In genomic region chr2:237473474-237474453, GRCh38 we compare ENCODE assay signal across 8 cellular contexts. TPM values are rescaled to one million over a fixed set of nuclear protein-coding genes. Genes with fewer than 3 reads are reported as not detected.
DNase-seq lines count a peak whose midpoint lies in the region; ATAC-seq, FAIRE-seq and TF ChIP-seq lines count a peak whose summit lies in the region.

No MANE protein-coding gene starts in this region.

- TF ChIP-seq CTCF in HepG2 (CRISPR knock-in tag; IDR thresholded peaks at IDR 0.05) (no peak), transverse colon (IDR thresholded peaks at IDR 0.05) (no peak), Caco-2 (IDR thresholded peaks at IDR 0.05; ENCODE audit: insufficient read depth in 1 of 2, low read depth in 1 of 2, low read length in 1 of 2, severe bottlenecking in 1 of 2, unreplicated experiment in 1 of 2) (no peak)

- H3K27me3 Mint-ChIP-seq in activated naive CD4-positive, alpha-beta T cell treated with anti-CD3 and anti-CD28 coated beads, Interleukin-2, amount 50 U/mL, for 24 hours: peaks cover 8% of the 10 kb centered on the region
- peaks cover 10% of the 10 kb centered on the region for H3K27me3 Mint-ChIP-seq in activated naive CD4-positive, alpha-beta T cell treated with anti-CD3 and anti-CD28 coated beads for 36 hours (ENCODE audit: low read depth)
- peaks cover 22% of the 10 kb centered on the region for H3K27me3 Mint-ChIP-seq in activated T-cell treated with anti-CD3 and anti-CD28 coated beads, Interleukin-2, amount 50 U/mL, for 72 hours (ENCODE audit: low read depth)
- H3K27me3 Mint-ChIP-seq in Caco-2 (ENCODE audit: insufficient read depth, unreplicated experiment): no peaks in the 10 kb centered on the region

- H3K27me3 ChIP-seq in HepG2 (ENCODE audit: control insufficient read depth in 1 of 2, insufficient read depth in 2 of 2, low read length in 2 of 2): peaks cover 0 to 31% of the 10 kb centered on the region in 2 experiments; a peak in 3 of 5 replicates
- H3K27me3 ChIP-seq in transverse colon: no peaks in the 10 kb centered on the region
- H3K27me3 ChIP-seq in Caco-2 (replicated peaks; ENCODE audit: control insufficient read depth, insufficient read depth, low read length): no peaks in the 10 kb centered on the region

- no peak for FAIRE-seq in HepG2 (lab: Jason Lieb, UNC)

- TF ChIP-seq RAD21 in HepG2 (CRISPR knock-in tag; IDR thresholded peaks at IDR 0.05): no peak

- H3K36me3 ChIP-seq in HepG2 (replicated peaks in 1 of 2; ENCODE audit: control insufficient read depth in 1 of 2, insufficient read depth in 2 of 2, low read length in 2 of 2) (no peaks in the 10 kb centered on the region), transverse colon (no peaks in the 10 kb centered on the region), Caco-2 (ENCODE audit: control insufficient read depth, insufficient read depth, low read length) (no peaks in the 10 kb centered on the region)

- H4K20me1 ChIP-seq in HepG2 (ENCODE audit: insufficient read depth, low read length): no peaks in the 10 kb centered on the region

- ATAC-seq in activated T-cell treated with anti-CD3 and anti-CD28 coated beads, Interleukin-2, amount 50 U/mL, for 72 hours (replicated peaks in 1 of 2): no peak
- ATAC-seq in HepG2: no peak

- in situ Hi-C loops in HepG2 (cut with HindIII; ENCODE audit: extremely low pct_ligation_motif_present, low pct_unique_long_range_greater_than_20kb) (no loop called here), transverse colon (cut with MboI; ENCODE audit: low pct_ligation_motif_present in 1 of 4, low pct_unique_long_range_greater_than_20kb in 1 of 4, low sequenced_read_pairs in 3 of 4) (no loop called here)

- no TSS peak for BruUV-seq in HepG2 (replicated peaks; lab: Mats Ljungman, UMichigan)
- BruUV-seq in Caco-2 (replicated peaks; lab: Mats Ljungman, UMichigan): no TSS peak

- peak overlapping the region; percentile 89 for H3K4me2 ChIP-seq in HepG2 (ENCODE audit: low read depth, low read length)

- H3K9me3 ChIP-seq in HepG2 (ENCODE audit: low read length): no peaks in the 10 kb centered on the region
- no peaks in the 10 kb centered on the region for H3K9me3 ChIP-seq in transverse colon
- no peaks in the 10 kb centered on the region for H3K9me3 ChIP-seq in Caco-2

- H3K27ac ChIP-seq in HepG2 (ENCODE audit: extremely low read length, insufficient read depth, low read length) (no peak overlapping the region), transverse colon (peak overlapping the region; percentile 90 to 96 (median 94))

- peak overlapping the region; percentile 46 for H3K27ac Mint-ChIP-seq in activated naive CD4-positive, alpha-beta T cell treated with anti-CD3 and anti-CD28 coated beads, Interleukin-2, amount 50 U/mL, for 24 hours
- H3K27ac Mint-ChIP-seq in activated naive CD4-positive, alpha-beta T cell treated with anti-CD3 and anti-CD28 coated beads for 36 hours: no peak overlapping the region
- H3K27ac Mint-ChIP-seq in activated T-cell treated with anti-CD3 and anti-CD28 coated beads, Interleukin-2, amount 50 U/mL, for 72 hours: no peak overlapping the region
- H3K27ac Mint-ChIP-seq in Caco-2 (ENCODE audit: unreplicated experiment): no peak overlapping the region

- H3K79me2 ChIP-seq in HepG2 (ENCODE audit: insufficient read depth, low read length): no peaks in the 10 kb centered on the region

- peaks cover 15% of the 10 kb centered on the region for H3K4me1 ChIP-seq in HepG2 (ENCODE audit: insufficient read depth, low read length)
- H3K4me1 ChIP-seq in transverse colon: peaks cover 4 to 19% (median 14%) of the 10 kb centered on the region in 4 donors
- 0 out of 2 replicates have a peak, but pooled peaks cover 7% of the 10 kb centered on the region for H3K4me1 ChIP-seq in Caco-2

- H3K4me3 Mint-ChIP-seq in activated naive CD4-positive, alpha-beta T cell treated with anti-CD3 and anti-CD28 coated beads, Interleukin-2, amount 50 U/mL, for 24 hours: peak overlapping the region; percentile 66
- H3K4me3 Mint-ChIP-seq in activated naive CD4-positive, alpha-beta T cell treated with anti-CD3 and anti-CD28 coated beads for 36 hours: no peak overlapping the region
- peak overlapping the region; percentile 13 to 89 for H3K4me3 Mint-ChIP-seq in activated T-cell treated with anti-CD3 and anti-CD28 coated beads, Interleukin-2, amount 50 U/mL, for 72 hours
- no peak overlapping the region for H3K4me3 Mint-ChIP-seq in Caco-2 (ENCODE audit: unreplicated experiment)

- H3K4me3 ChIP-seq in HepG2 (replicated peaks in 1 of 3; ENCODE audit: insufficient read depth in 1 of 3, low read depth in 2 of 3, low read length in 3 of 3) (peak overlapping the region in 1 of 3 experiments; percentile 92; a peak in 1 of 6 replicates), transverse colon (no peak overlapping the region), Caco-2 (ENCODE audit: low read depth, low read length) (no peak overlapping the region)

- CTCF ChIA-PET in activated naive CD4-positive, alpha-beta T cell treated with anti-CD3 and anti-CD28 coated beads for 36 hours (lab: Charles Lee): interaction anchor here (1.2 to 6.6 kb wide), 6 partner anchors 32 to 319 kb away, joined by 4 to 125 read pairs (median 6); no protein-coding TSS in a partner anchor
- CTCF ChIA-PET in HepG2 (lab: Yijun Ruan, JAX; ENCODE audit: low intra/inter-chr PET ratio, low total read pairs): interaction anchor here (2.7 kb wide), 1 partner anchor 99 kb away, joined by 31 read pairs; no protein-coding TSS in a partner anchor
- CTCF ChIA-PET in Caco-2 (lab: Charles Lee): interaction anchor here (1.1 to 1.2 kb wide), 2 partner anchors 39 to 98 kb away, joined by 3 to 7 read pairs; no protein-coding TSS in a partner anchor

- no peak for TF ChIP-seq EP300 in HepG2 (IDR thresholded peaks at IDR 0.05; ENCODE audit: low read depth in 2 of 2, low read length in 2 of 2)
- no peak for TF ChIP-seq EP300 in HepG2 (CRISPR knock-in tag; IDR thresholded peaks at IDR 0.05; ENCODE audit: borderline replicate concordance)
- no peak for TF ChIP-seq EP300 in transverse colon (IDR thresholded peaks at IDR 0.05; ENCODE audit: low read depth)

- intact Hi-C loops in activated naive CD4-positive, alpha-beta T cell treated with anti-CD3 and anti-CD28 coated beads for 36 hours (cut with micrococcal nuclease): no loop called here
- intact Hi-C loops in HepG2 (cut with micrococcal nuclease; ENCODE audit: unreplicated experiment): loop anchor here (2.0 kb wide), 1 partner anchor 39 kb away; no protein-coding TSS in a partner anchor
- intact Hi-C loops in transverse colon (cut with DNase I; ENCODE audit: low total_unique reads): loop anchor here (5.0 to 10.0 kb wide), 2 partner anchors 51 to 349 kb away; no protein-coding TSS in a partner anchor
- intact Hi-C loops in Caco-2 (cut with micrococcal nuclease; ENCODE audit: unreplicated experiment): loop anchor here (5.0 kb wide), 1 partner anchor 39 kb away; no protein-coding TSS in a partner anchor

- WGBS in HepG2 (ENCODE audit: low lambda C conversion rate): 74% methylated on average over 22 of the region's 22 CpGs
- 84 to 91% methylated on average over 7 to 22 of the region's 22 CpGs for WGBS in transverse colon (ENCODE audit: low coverage in 1 of 2), 2 donors

- DNase-seq in activated naive CD4-positive, alpha-beta T cell treated with anti-CD3 and anti-CD28 coated beads for 36 hours: no peak
- DNase-seq in activated T-cell treated with anti-CD3 and anti-CD28 coated beads, Interleukin-2, amount 50 U/mL, for 72 hours: no peak
- DNase-seq in HepG2 (ENCODE audit: low spot score) (no peak), transverse colon (no peak), retina (no peak), NCI-H446 (lab: John Stamatoyannopoulos, UW) (no peak), Caco-2 (no peak)

- no peaks in the 10 kb centered on the region for H3K36me3 Mint-ChIP-seq in activated naive CD4-positive, alpha-beta T cell treated with anti-CD3 and anti-CD28 coated beads, Interleukin-2, amount 50 U/mL, for 24 hours
- H3K36me3 Mint-ChIP-seq in activated naive CD4-positive, alpha-beta T cell treated with anti-CD3 and anti-CD28 coated beads for 36 hours (ENCODE audit: low read depth): no peaks in the 10 kb centered on the region
- H3K36me3 Mint-ChIP-seq in activated T-cell treated with anti-CD3 and anti-CD28 coated beads, Interleukin-2, amount 50 U/mL, for 72 hours (ENCODE audit: insufficient read depth in 2 of 2): no peaks in the 10 kb centered on the region
- no peaks in the 10 kb centered on the region for H3K36me3 Mint-ChIP-seq in Caco-2 (ENCODE audit: insufficient read depth, unreplicated experiment)

- H3K4me1 Mint-ChIP-seq in activated naive CD4-positive, alpha-beta T cell treated with anti-CD3 and anti-CD28 coated beads, Interleukin-2, amount 50 U/mL, for 24 hours: peaks cover 15% of the 10 kb centered on the region
- peaks cover 11% of the 10 kb centered on the region for H3K4me1 Mint-ChIP-seq in activated naive CD4-positive, alpha-beta T cell treated with anti-CD3 and anti-CD28 coated beads for 36 hours (ENCODE audit: low read depth)
- H3K4me1 Mint-ChIP-seq in activated T-cell treated with anti-CD3 and anti-CD28 coated beads, Interleukin-2, amount 50 U/mL, for 72 hours (ENCODE audit: low read depth): peaks cover 20% of the 10 kb centered on the region
- H3K4me1 Mint-ChIP-seq in Caco-2 (ENCODE audit: low read depth, unreplicated experiment): no peaks in the 10 kb centered on the region

- H3K9me3 Mint-ChIP-seq in activated naive CD4-positive, alpha-beta T cell treated with anti-CD3 and anti-CD28 coated beads, Interleukin-2, amount 50 U/mL, for 24 hours: no peaks in the 10 kb centered on the region
- H3K9me3 Mint-ChIP-seq in activated naive CD4-positive, alpha-beta T cell treated with anti-CD3 and anti-CD28 coated beads for 36 hours: no peaks in the 10 kb centered on the region
- H3K9me3 Mint-ChIP-seq in activated T-cell treated with anti-CD3 and anti-CD28 coated beads, Interleukin-2, amount 50 U/mL, for 72 hours: no peaks in the 10 kb centered on the region
- no peaks in the 10 kb centered on the region for H3K9me3 Mint-ChIP-seq in Caco-2 (ENCODE audit: unreplicated experiment)

- H3K9ac ChIP-seq in HepG2 (ENCODE audit: insufficient read depth, low read depth, low read length): no peak overlapping the region

- POLR2A ChIA-PET in HepG2 (lab: Yijun Ruan, JAX) (interaction anchor here (1.3 kb wide), 2 partner anchors 9 to 98 kb away, joined by 3 read pairs; no protein-coding TSS in a partner anchor), Caco-2 (lab: Charles Lee) (no interaction called here)

- TF ChIP-seq POLR2A in HepG2 (IDR thresholded peaks at IDR 0.05; ENCODE audit: insufficient read depth in 1 of 2, low read depth in 2 of 2, low read length in 2 of 2) (no peak), transverse colon (IDR thresholded peaks at IDR 0.05) (no peak)

- no peak overlapping the region for H2AFZ ChIP-seq in HepG2 (ENCODE audit: low read length)

RNA-seq across cellular contexts. Expression of gene MLPH, which starts 13.3 kb away (rescaled TPM):
- not detected for total RNA-seq in activated naive CD4-positive, alpha-beta T cell treated with anti-CD3 and anti-CD28 coated beads for 36 hours
- under 1 TPM in 1 of 2 donors, not detected in 1; 0.36 TPM for total RNA-seq in activated T-cell treated with anti-CD3 and anti-CD28 coated beads, Interleukin-2, amount 50 U/mL, for 72 hours
- not detected in 2 replicates for total RNA-seq in HepG2 (2016; rRNA removed; fragmentation: Illumina TruSeq; extraction: Trizol)
- not detected in 2 replicates for total RNA-seq in HepG2 (2016; cell fraction: cytosol; rRNA removed; fragmentation: Illumina TruSeq; extraction: Trizol; ENCODE audit: low read depth)
- not detected in 2 replicates for total RNA-seq in HepG2 (2016; cell fraction: insoluble cytoplasmic fraction; rRNA removed; fragmentation: Illumina TruSeq; extraction: Trizol)
- total RNA-seq in HepG2 (2016; cell fraction: membrane; rRNA removed; fragmentation: Illumina TruSeq; extraction: Trizol): not detected in 2 replicates
- not detected in 2 replicates for total RNA-seq in HepG2 (2016; cell fraction: nucleus; rRNA removed; fragmentation: Illumina TruSeq; extraction: Trizol)
- 0.12 and 0.27 TPM in 2 replicates for polyA plus RNA-seq in HepG2 (2011; rRNA removed)
- polyA plus RNA-seq in HepG2 (2011; cell fraction: cytosol; rRNA removed): 0.10 TPM in 1 of 2 replicates, not detected in the other
- polyA plus RNA-seq in HepG2 (2011; cell fraction: nucleus; rRNA removed): 0.88 and 1.00 TPM in 2 replicates
- 0.17 and 0.28 TPM in 2 replicates for polyA plus RNA-seq in HepG2 (2012)
- not detected in 2 replicates for polyA plus RNA-seq in HepG2 (2016; cell fraction: cytosol; fragmentation: Illumina TruSeq; extraction: Trizol; ENCODE audit: low read depth)
- not detected in 2 replicates for polyA plus RNA-seq in HepG2 (2016; cell fraction: insoluble cytoplasmic fraction; fragmentation: Illumina TruSeq; extraction: Trizol; ENCODE audit: low read depth)
- polyA plus RNA-seq in HepG2 (2016; cell fraction: membrane; fragmentation: Illumina TruSeq; extraction: Trizol; ENCODE audit: low read depth): not detected in 2 replicates
- not detected in 2 replicates for polyA plus RNA-seq in HepG2 (2016; cell fraction: nucleus; fragmentation: Illumina TruSeq; extraction: Trizol; ENCODE audit: insufficient read depth, low read depth)
- polyA minus RNA-seq in HepG2 (2011; rRNA and poly(A)+ RNA removed; ENCODE audit: low replicate concordance): 1.0 TPM in 1 of 2 replicates, not detected in the other
- polyA minus RNA-seq in HepG2 (2011; cell fraction: cytosol; rRNA and poly(A)+ RNA removed): not detected in 2 replicates
- not detected in 2 replicates for polyA minus RNA-seq in HepG2 (2011; cell fraction: nucleus; rRNA and poly(A)+ RNA removed)
- 100 to 1,000 TPM in 2 of 4 donors, 10 to 100 TPM in 2; 59.7 to 889 (median 182) TPM for total RNA-seq in transverse colon
- total RNA-seq in Caco-2 (2022): not detected in 2 replicates

RNA-seq across cellular contexts. Expression of gene COL6A3, which starts 59.8 kb away (rescaled TPM):
- total RNA-seq in activated naive CD4-positive, alpha-beta T cell treated with anti-CD3 and anti-CD28 coated beads for 36 hours: 1 to 10 TPM; 2.5 to 3.0 TPM
- total RNA-seq in activated T-cell treated with anti-CD3 and anti-CD28 coated beads, Interleukin-2, amount 50 U/mL, for 72 hours: 10 to 100 TPM; 12.0 to 17.3 TPM
- total RNA-seq in HepG2 (2016; rRNA removed; fragmentation: Illumina TruSeq; extraction: Trizol) (not detected in 2 replicates), transverse colon (100 to 1,000 TPM in 1 of 4 donors, 10 to 100 TPM in 3; 68.1 to 261 (median 75.6) TPM), Caco-2 (2022) (0.73 and 2.1 TPM in 2 replicates)
- not detected in 2 replicates for total RNA-seq in HepG2 (2016; cell fraction: cytosol; rRNA removed; fragmentation: Illumina TruSeq; extraction: Trizol; ENCODE audit: low read depth)
- total RNA-seq in HepG2 (2016; cell fraction: insoluble cytoplasmic fraction; rRNA removed; fragmentation: Illumina TruSeq; extraction: Trizol): not detected in 2 replicates
- total RNA-seq in HepG2 (2016; cell fraction: membrane; rRNA removed; fragmentation: Illumina TruSeq; extraction: Trizol): not detected in 2 replicates
- total RNA-seq in HepG2 (2016; cell fraction: nucleus; rRNA removed; fragmentation: Illumina TruSeq; extraction: Trizol): not detected in 2 replicates
- polyA plus RNA-seq in HepG2 (2011; rRNA removed): 0.01 and 0.03 TPM in 2 replicates
- polyA plus RNA-seq in HepG2 (2011; cell fraction: cytosol; rRNA removed): under 0.01 and 0.01 TPM in 2 replicates
- 0.10 and 0.12 TPM in 2 replicates for polyA plus RNA-seq in HepG2 (2011; cell fraction: nucleus; rRNA removed)
- 0.09 TPM in 1 of 2 replicates, not detected in the other for polyA plus RNA-seq in HepG2 (2012)
- polyA plus RNA-seq in HepG2 (2016; cell fraction: cytosol; fragmentation: Illumina TruSeq; extraction: Trizol; ENCODE audit: low read depth): not detected in 2 replicates
- not detected in 2 replicates for polyA plus RNA-seq in HepG2 (2016; cell fraction: insoluble cytoplasmic fraction; fragmentation: Illumina TruSeq; extraction: Trizol; ENCODE audit: low read depth)
- polyA plus RNA-seq in HepG2 (2016; cell fraction: membrane; fragmentation: Illumina TruSeq; extraction: Trizol; ENCODE audit: low read depth): not detected in 2 replicates
- not detected in 2 replicates for polyA plus RNA-seq in HepG2 (2016; cell fraction: nucleus; fragmentation: Illumina TruSeq; extraction: Trizol; ENCODE audit: insufficient read depth, low read depth)
- polyA minus RNA-seq in HepG2 (2011; rRNA and poly(A)+ RNA removed; ENCODE audit: low replicate concordance): 0.02 and 0.06 TPM in 2 replicates
- not detected in 2 replicates for polyA minus RNA-seq in HepG2 (2011; cell fraction: cytosol; rRNA and poly(A)+ RNA removed)
- under 0.01 TPM in 1 of 2 replicates, not detected in the other for polyA minus RNA-seq in HepG2 (2011; cell fraction: nucleus; rRNA and poly(A)+ RNA removed)

Comparison
In these comparisons a context has a peak if more than half of its experiments do, and no peak if none do; other contexts are left out.
1. H3K4me3 Mint-ChIP-seq: peak in activated naive CD4-positive, alpha-beta T cell treated with anti-CD3 and anti-CD28 coated beads, Interleukin-2, amount 50 U/mL, for 24 hours (single experiment) and activated T-cell treated with anti-CD3 and anti-CD28 coated beads, Interleukin-2, amount 50 U/mL, for 72 hours (2 of 2); none in activated naive CD4-positive, alpha-beta T cell treated with anti-CD3 and anti-CD28 coated beads for 36 hours (single experiment) and Caco-2 (single experiment).
2. RNA of gene MLPH, which starts 13.3 kb away (total RNA-seq): 59.7 to 889 TPM in transverse colon; 0.36 TPM in activated T-cell treated with anti-CD3 and anti-CD28 coated beads, Interleukin-2, amount 50 U/mL, for 72 hours, not detected in Caco-2, not detected in activated naive CD4-positive, alpha-beta T cell treated with anti-CD3 and anti-CD28 coated beads for 36 hours and not detected in HepG2; every median in the first group is over 10 times any median in the second.